In the genomic region with DNA sequence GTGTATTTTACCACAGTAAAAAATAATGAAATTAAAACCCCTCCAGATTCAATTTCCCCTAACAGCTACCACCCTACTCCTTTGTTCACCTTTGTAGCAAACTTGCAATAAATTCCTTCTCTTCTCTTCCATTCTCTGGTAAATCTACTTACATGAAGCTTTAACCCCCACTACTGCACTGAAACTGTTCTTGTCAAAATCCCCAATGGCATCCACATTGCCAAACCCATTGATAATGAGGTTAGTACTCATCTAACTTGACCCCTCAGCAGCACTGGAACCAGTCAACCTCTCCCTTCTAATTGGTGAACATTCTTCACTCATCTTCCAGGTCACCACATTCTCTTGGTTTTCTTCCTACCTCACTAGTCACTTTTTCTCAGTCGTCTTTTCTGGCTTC, we compare ENCODE assay signal across 26 cellular contexts.
"Had no signal": no experiment of that assay in that cellular context is flagged by ENCODE, and none has a peak within 500 bp of the region (broad histone marks: within the 10 kb centered on the region; RNA-seq: fewer than 3 reads in every experiment).

No MANE protein-coding gene starts in this region.

- H3K27ac ChIP-seq: colonic mucosa, coronary artery, dorsolateral prefrontal cortex, epithelial cell of prostate, esophagus muscularis mucosa, esophagus squamous epithelium, foreskin keratinocyte, gastroesophageal sphincter, heart right ventricle had no signal

- H3K4me3 ChIP-seq: colonic mucosa, coronary artery, dorsolateral prefrontal cortex, esophagus muscularis mucosa, esophagus squamous epithelium, gastroesophageal sphincter, heart right ventricle had no signal

- H3K36me3 ChIP-seq: colonic mucosa, esophagus muscularis mucosa, esophagus squamous epithelium, gastroesophageal sphincter, heart right ventricle had no signal

- H3K27me3 ChIP-seq: colonic mucosa, dorsolateral prefrontal cortex, esophagus muscularis mucosa, gastroesophageal sphincter, heart right ventricle had no signal

- FAIRE-seq: colon, endometrium, endothelial cell of umbilical vein, frontal cortex had no signal

- H3K4me1 ChIP-seq: colonic mucosa, esophagus squamous epithelium, foreskin keratinocyte had no signal

- DNase-seq: colonic mucosa; cortex of kidney; dermis blood vessel endothelial cell; dorsolateral prefrontal cortex; effector CD4-positive, alpha-beta T cell; effector CD8-positive, alpha-beta T cell; effector memory CD4-positive, alpha-beta T cell; effector memory CD8-positive, alpha-beta T cell; endodermal cell; erythroblast; esophagus squamous epithelium; foreskin fibroblast; foreskin keratinocyte; foreskin melanocyte; glutamatergic neuron; head of caudate nucleus; heart right ventricle had no signal

- ATAC-seq: effector memory CD8-positive, alpha-beta T cell; esophagus mucosa; foreskin keratinocyte; gastroesophageal sphincter; heart right ventricle had no signal

- H3K9me3 ChIP-seq: colonic mucosa, esophagus muscularis mucosa, esophagus squamous epithelium, gastroesophageal sphincter had no signal
